Comparison of ENCODE assay signal across 8 cellular contexts in genomic region chr2:203949228-203949627, GRCh38. TPM values are rescaled to one million over a fixed set of nuclear protein-coding genes. Genes with fewer than 3 reads are reported as not detected.
DNase-seq lines count a peak whose midpoint lies in the region; ATAC-seq lines count a peak whose summit lies in the region.
"Had no signal": no experiment of that assay in that cellular context is flagged by ENCODE, and none has a peak within 500 bp of the region (broad histone marks: within the 10 kb centered on the region; RNA-seq: fewer than 3 reads in every experiment).

No MANE protein-coding gene starts in this region.

- DNase-seq in naive thymus-derived CD8-positive, alpha-beta T cell: peak in 1 of 10 donors; percentile 20
- no peak for DNase-seq in CD1c-positive myeloid dendritic cell (ENCODE audit: extremely low spot score)
- no peak for DNase-seq in stimulated activated CD4-positive, alpha-beta T cell treated with anti-CD3 and anti-CD28 coated beads, Interleukin-12 subunit alpha, Interleukin-12 subunit beta, amount 100 ng/mL, for 4 hours
- no peak for DNase-seq in dedifferentiated amniotic fluid mesenchymal stem cell (ENCODE audit: extremely low spot score)

- POLR2A ChIA-PET in naive thymus-derived CD8-positive, alpha-beta T cell (lab: Charles Lee): no interaction called here

- ATAC-seq in GM18909 (IDR thresholded peaks at IDR 0.05; ENCODE audit: poor library complexity, unreplicated experiment): peak; percentile 36
- peak; percentile 34 for ATAC-seq in HG02981 (IDR thresholded peaks at IDR 0.05; ENCODE audit: unreplicated experiment)
- ATAC-seq in activated T-helper 17 cell treated with anti-CD3 and anti-CD28 coated beads, Interleukin-2, amount 50 U/mL, for 72 hours (replicated peaks): peak; percentile 65
- ATAC-seq in naive thymus-derived CD8-positive, alpha-beta T cell: peak in 1 of 2 donors; percentile 26

- H3K27ac Mint-ChIP-seq in activated T-helper 17 cell treated with anti-CD3 and anti-CD28 coated beads, Interleukin-2, amount 50 U/mL, for 72 hours: peak overlapping the region; percentile 81
- H3K27ac Mint-ChIP-seq in naive thymus-derived CD8-positive, alpha-beta T cell: peak overlapping the region; percentile 46 to 88 (median 66)

- peaks cover 100% of the 10 kb centered on the region for H3K36me3 Mint-ChIP-seq in activated T-helper 17 cell treated with anti-CD3 and anti-CD28 coated beads, Interleukin-2, amount 50 U/mL, for 72 hours (ENCODE audit: low read depth)
- peaks cover 2 to 30% (median 10%) of the 10 kb centered on the region in 3 donors for H3K36me3 Mint-ChIP-seq in naive thymus-derived CD8-positive, alpha-beta T cell

- H3K9me3 Mint-ChIP-seq in activated T-helper 17 cell treated with anti-CD3 and anti-CD28 coated beads, Interleukin-2, amount 50 U/mL, for 72 hours: no peaks in the 10 kb centered on the region
- no peaks in the 10 kb centered on the region for H3K9me3 Mint-ChIP-seq in naive thymus-derived CD8-positive, alpha-beta T cell

- H3K4me3 Mint-ChIP-seq in activated T-helper 17 cell treated with anti-CD3 and anti-CD28 coated beads, Interleukin-2, amount 50 U/mL, for 72 hours: peak overlapping the region; percentile 98
- H3K4me3 Mint-ChIP-seq in naive thymus-derived CD8-positive, alpha-beta T cell: peak overlapping the region in 9 of 10 donors; percentile 12 to 67 (median 51)

- peaks cover 52% of the 10 kb centered on the region for H3K4me1 Mint-ChIP-seq in activated T-helper 17 cell treated with anti-CD3 and anti-CD28 coated beads, Interleukin-2, amount 50 U/mL, for 72 hours
- peaks cover 36 to 87% (median 85%) of the 10 kb centered on the region in 4 donors for H3K4me1 Mint-ChIP-seq in naive thymus-derived CD8-positive, alpha-beta T cell

- H3K27me3 Mint-ChIP-seq in activated T-helper 17 cell treated with anti-CD3 and anti-CD28 coated beads, Interleukin-2, amount 50 U/mL, for 72 hours: no peaks in the 10 kb centered on the region
- no peaks in the 10 kb centered on the region for H3K27me3 Mint-ChIP-seq in naive thymus-derived CD8-positive, alpha-beta T cell

RNA-seq across cellular contexts. Expression of gene ICOS, which starts 12.7 kb away (rescaled TPM):
- 100 to 1,000 TPM; 146 to 194 TPM for total RNA-seq in activated T-helper 17 cell treated with anti-CD3 and anti-CD28 coated beads, Interleukin-2, amount 50 U/mL, for 72 hours
- total RNA-seq in naive thymus-derived CD8-positive, alpha-beta T cell: 10 to 100 TPM; 31.9 to 36.1 TPM
- 10 to 100 TPM in 1 of 3 donors, 1 to 10 TPM in 2; 7.5 to 14.0 (median 8.6) TPM for polyA plus RNA-seq in naive thymus-derived CD8-positive, alpha-beta T cell
- total RNA-seq: NCI-H460 had no signal
